ENCODE assay signal across 8 cellular contexts in the genomic region with DNA sequence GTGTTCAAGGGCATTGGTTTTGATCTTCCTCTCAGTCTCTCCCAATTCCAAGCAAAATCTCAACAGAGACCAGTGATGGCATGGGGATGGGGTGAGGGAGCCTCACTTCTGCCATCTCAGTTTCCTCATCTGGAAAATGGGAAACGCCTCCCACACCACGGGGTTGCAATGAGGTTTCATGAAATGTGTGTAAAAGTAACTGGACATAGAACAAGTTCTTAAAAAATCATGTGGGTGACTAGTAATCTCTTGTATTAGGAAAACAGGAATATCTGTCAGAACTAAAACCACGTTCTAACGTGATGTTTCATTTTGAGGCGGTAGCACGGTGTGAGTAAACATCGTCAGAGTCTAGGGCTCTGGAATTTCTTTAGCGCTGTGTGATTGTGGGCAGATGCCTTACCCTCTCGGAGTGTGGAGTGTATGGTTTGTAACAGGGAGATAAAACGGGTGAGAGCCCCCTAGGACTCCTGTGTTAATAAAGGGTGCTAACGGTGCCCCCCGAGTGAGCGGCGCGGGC. TPM values are rescaled to one million over a fixed set of nuclear protein-coding genes. Genes with fewer than 3 reads are reported as not detected.
DNase-seq lines count a peak whose midpoint lies in the region; ATAC-seq and TF ChIP-seq lines count a peak whose summit lies in the region.

No MANE protein-coding gene starts in this region.

- H3K79me2 ChIP-seq in mammary epithelial cell (ENCODE audit: insufficient read depth, low read length): peaks cover 14% of the 10 kb centered on the region

- H4K20me1 ChIP-seq in mammary epithelial cell (ENCODE audit: insufficient read depth, low read length): no peaks in the 10 kb centered on the region

- CTCF ChIA-PET in mammary epithelial cell (lab: Charles Lee; ENCODE audit: low non-redundant PET): no interaction called here

- H3K4me1 ChIP-seq in HUES6 (ENCODE audit: control insufficient read depth, insufficient read depth, low read length) (peaks cover 10% of the 10 kb centered on the region), mammary epithelial cell (ENCODE audit: insufficient read depth, low read length) (peaks cover 19% of the 10 kb centered on the region), mucosa of rectum (ENCODE audit: control insufficient read depth in 2 of 2, insufficient read depth in 2 of 2, low read length in 2 of 2) (peaks cover 11 to 12% of the 10 kb centered on the region in 2 donors)

- peaks cover 18 to 21% (median 19%) of the 10 kb centered on the region in 3 donors for H3K27me3 Mint-ChIP-seq in CD14-positive monocyte (ENCODE audit: low read depth in 3 of 3)

- peaks cover 24% of the 10 kb centered on the region for H3K4me1 Mint-ChIP-seq in CD14-positive monocyte

- H3K27ac Mint-ChIP-seq in CD14-positive monocyte: peak overlapping the region in 2 of 7 donors; percentile 30 to 88

- in situ Hi-C loops in mammary epithelial cell (cut with MboI; ENCODE audit: low sequenced_read_pairs in 2 of 2): no loop called here

- 8% methylated on average over 11 of the region's 15 CpGs for WGBS in mammary epithelial cell (ENCODE audit: low coverage, missing lambda C conversion rate)

- H3K4me3 ChIP-seq in HUES6 (ENCODE audit: low read depth, low read length) (peak overlapping the region; percentile 85), mammary epithelial cell (replicated peaks in 1 of 3; ENCODE audit: insufficient read depth in 1 of 3, low read depth in 2 of 3, low read length in 3 of 3) (peak overlapping the region; percentile 64 to 87 (median 78)), mucosa of rectum (ENCODE audit: low read length in 2 of 2) (peak overlapping the region; percentile 69 to 83)

- H3K4me2 ChIP-seq in mammary epithelial cell (ENCODE audit: insufficient read depth, low read depth, low read length): peak overlapping the region; percentile 94

- peak overlapping the region; percentile 42 for H3K9ac ChIP-seq in HUES6 (ENCODE audit: low read length)
- peak overlapping the region; percentile 61 for H3K9ac ChIP-seq in mammary epithelial cell (ENCODE audit: insufficient read depth, low read length)
- H3K9ac ChIP-seq in mucosa of rectum (ENCODE audit: low read depth in 1 of 2, low read length in 2 of 2): peak overlapping the region; percentile 41 to 60

- H3K27ac ChIP-seq in HUES6 (ENCODE audit: low read depth, low read length) (no peak overlapping the region), mammary epithelial cell (ENCODE audit: insufficient read depth, low read depth, low read length) (peak overlapping the region; percentile 37), mucosa of rectum (ENCODE audit: low read depth in 2 of 2, low read length in 2 of 2) (peak overlapping the region in 1 of 2 donors; percentile 18)

- peaks cover 4 to 10% of the 10 kb centered on the region in 2 donors for H3K36me3 Mint-ChIP-seq in CD14-positive monocyte

- DNase-seq in CD14-positive monocyte (ENCODE audit: low spot score) (no peak), mammary epithelial cell (peak; percentile 51), NCI-H2196 treated with DMSO at 0.1 percent for 48 hours (lab: John Stamatoyannopoulos, UW; ENCODE audit: unreplicated experiment) (no peak), AML-193 (lab: John Stamatoyannopoulos, UW) (no peak), NCI-H69 (lab: John Stamatoyannopoulos, UW) (no peak)

- H3K27me3 ChIP-seq in HUES6 (ENCODE audit: control insufficient read depth, insufficient read depth, low read length) (peaks cover 24% of the 10 kb centered on the region), mammary epithelial cell (ENCODE audit: insufficient read depth, low read length) (no peaks in the 10 kb centered on the region), mucosa of rectum (ENCODE audit: control insufficient read depth in 2 of 2, insufficient read depth in 2 of 2, low read length in 2 of 2) (peaks cover 0 to 3% of the 10 kb centered on the region in 2 donors)

- TF ChIP-seq CTCF in CD14-positive monocyte (IDR thresholded peaks at IDR 0.05): no peak
- no peak for TF ChIP-seq CTCF in mammary epithelial cell (conservative IDR thresholded peaks at IDR 0.05 in 1 of 2, IDR thresholded peaks at IDR 0.05 in 1 of 2; ENCODE audit: extremely low read depth in 1 of 2, insufficient read depth in 1 of 2, low read depth in 1 of 2, low read length in 2 of 2)

- no peaks in the 10 kb centered on the region for H3K9me3 ChIP-seq in HUES6 (ENCODE audit: control insufficient read depth, insufficient read depth, low read depth, low read length)
- H3K9me3 ChIP-seq in mammary epithelial cell (replicated peaks; ENCODE audit: insufficient read depth, low read length): no peaks in the 10 kb centered on the region
- no peaks in the 10 kb centered on the region for H3K9me3 ChIP-seq in mucosa of rectum (ENCODE audit: control insufficient read depth in 2 of 2, low read length in 2 of 2)

- peak; percentile 29 for ATAC-seq in GM19463 (IDR thresholded peaks at IDR 0.05; ENCODE audit: unreplicated experiment)

- no peaks in the 10 kb centered on the region for H3K36me3 ChIP-seq in HUES6 (ENCODE audit: control insufficient read depth, insufficient read depth, low read length)
- H3K36me3 ChIP-seq in mammary epithelial cell (ENCODE audit: insufficient read depth, low read length): no peaks in the 10 kb centered on the region
- H3K36me3 ChIP-seq in mucosa of rectum (ENCODE audit: control insufficient read depth in 2 of 2, insufficient read depth in 2 of 2, low read length in 2 of 2): no peaks in the 10 kb centered on the region

- BruUV-seq in mammary epithelial cell (replicated peaks; lab: Mats Ljungman, UMichigan): no TSS peak

- intact Hi-C loops in CD14-positive monocyte (cut with micrococcal nuclease): no loop called here
- intact Hi-C loops in mammary epithelial cell (cut with micrococcal nuclease): loop anchor here (2.0 kb wide), 1 partner anchor 167 kb away; a partner anchor contains a TSS

- dilution Hi-C loops in mammary epithelial cell (cut with HindIII; ENCODE audit: low sequenced_read_pairs): no loop called here

- peaks cover 0 to 13% (median 2%) of the 10 kb centered on the region in 7 donors for H3K9me3 Mint-ChIP-seq in CD14-positive monocyte

- peak overlapping the region; percentile 98 for H2AFZ ChIP-seq in mammary epithelial cell (ENCODE audit: low read depth, low read length)

- H3K4me3 Mint-ChIP-seq in CD14-positive monocyte: peak overlapping the region; percentile 73 to 89

RNA-seq across cellular contexts. Expression of a gene that starts 55.5 kb away (rescaled TPM):
- polyA plus RNA-seq in CD14-positive monocyte: not detected
- 10 to 100 TPM in 1 of 2 donors, 1 to 10 TPM in 1; 6.6 to 28.5 TPM for total RNA-seq in mammary epithelial cell
- polyA plus RNA-seq in mammary epithelial cell: 3.4 TPM
- 36.5 TPM for polyA minus RNA-seq in mammary epithelial cell
